10 cellular contexts compared by ENCODE assay signal in genomic region chr3:29335921-29336320, GRCh38. TPM values are rescaled to one million over a fixed set of nuclear protein-coding genes. Genes with fewer than 3 reads are reported as not detected.
DNase-seq lines count a peak whose midpoint lies in the region; ATAC-seq and TF ChIP-seq lines count a peak whose summit lies in the region.
"Had no signal": no experiment of that assay in that cellular context is flagged by ENCODE, and none has a peak within 500 bp of the region (broad histone marks: within the 10 kb centered on the region; RNA-seq: fewer than 3 reads in every experiment).

No MANE protein-coding gene starts in this region.

- CTCF ChIA-PET in WTC11 (lab: Charles Lee) = no interaction called here

- H3K27ac Mint-ChIP-seq in WTC11 = peak overlapping the region; percentile 38; the same call in 1 of the 2 replicates
- H3K27ac Mint-ChIP-seq in T-helper 2 cell treated with Interferon-gamma antibody and Interleukin-4, amounts not matched to agents 5 μg/mL and 100 μg/mL, for 36 hours = no peak overlapping the region

- no peak for ATAC-seq in WTC11
- ATAC-seq in GM19397 (IDR thresholded peaks at IDR 0.05; ENCODE audit: unreplicated experiment) = no peak
- no peak for ATAC-seq in HG03159 (IDR thresholded peaks at IDR 0.05; ENCODE audit: unreplicated experiment)

- no peaks in the 10 kb centered on the region for H3K9me3 Mint-ChIP-seq in WTC11
- no peaks in the 10 kb centered on the region for H3K9me3 Mint-ChIP-seq in T-helper 2 cell treated with Interferon-gamma antibody and Interleukin-4, amounts not matched to agents 5 μg/mL and 100 μg/mL, for 36 hours

- peak overlapping the region; percentile 46 for H3K4me3 ChIP-seq in AG10803 (ENCODE audit: low read length)
- H3K4me3 ChIP-seq in fibroblast of the aortic adventitia (ENCODE audit: low read depth, low read length) = peak overlapping the region; percentile 51
- peak overlapping the region; percentile 16 for H3K4me3 ChIP-seq in retinal pigment epithelial cell (ENCODE audit: low read length)
- H3K4me3 ChIP-seq: lung had no signal

- POLR2A ChIA-PET in WTC11 (lab: Charles Lee) = no interaction called here

- no peak overlapping the region for H3K4me3 Mint-ChIP-seq in WTC11
- H3K4me3 Mint-ChIP-seq in T-helper 2 cell treated with Interferon-gamma antibody and Interleukin-4, amounts not matched to agents 5 μg/mL and 100 μg/mL, for 36 hours = no peak overlapping the region

- DNase-seq in AG10803 (ENCODE audit: low read depth) (peak; percentile 64), WTC11 (ENCODE audit: low spot score) (no peak), fibroblast of the aortic adventitia (ENCODE audit: low read depth) (peak; percentile 68), retinal pigment epithelial cell (ENCODE audit: low read depth) (no peak)
- no peak for DNase-seq in T-helper 2 cell treated with Interferon-gamma antibody and Interleukin-4, amounts not matched to agents 5 μg/mL and 100 μg/mL, for 36 hours (ENCODE audit: low spot score)
- no peak for DNase-seq in stimulated activated CD4-positive, alpha-beta T cell treated with anti-CD3 and anti-CD28 coated beads, Interleukin-4, amount 100 ng/mL, for 1 hour
- DNase-seq: effector memory CD4-positive, alpha-beta T cell had no signal

- no peaks in the 10 kb centered on the region for H3K27me3 Mint-ChIP-seq in WTC11 (ENCODE audit: low read depth)
- H3K27me3 Mint-ChIP-seq in T-helper 2 cell treated with Interferon-gamma antibody and Interleukin-4, amounts not matched to agents 5 μg/mL and 100 μg/mL, for 36 hours (ENCODE audit: low read depth) = no peaks in the 10 kb centered on the region

- TF ChIP-seq CTCF in AG10803 (conservative IDR thresholded peaks at IDR 0.05; ENCODE audit: low read length) (no peak), WTC11 (IDR thresholded peaks at IDR 0.05) (no peak), fibroblast of the aortic adventitia (IDR thresholded peaks at IDR 0.05; ENCODE audit: insufficient read depth, low read length) (no peak), retinal pigment epithelial cell (conservative IDR thresholded peaks at IDR 0.05; ENCODE audit: low read depth, low read length) (no peak)

- H3K36me3 Mint-ChIP-seq in WTC11 = no peaks in the 10 kb centered on the region
- H3K36me3 Mint-ChIP-seq in T-helper 2 cell treated with Interferon-gamma antibody and Interleukin-4, amounts not matched to agents 5 μg/mL and 100 μg/mL, for 36 hours (ENCODE audit: low read depth) = no peaks in the 10 kb centered on the region

- peaks cover 42% of the 10 kb centered on the region for H3K4me1 Mint-ChIP-seq in WTC11
- no peaks in the 10 kb centered on the region for H3K4me1 Mint-ChIP-seq in T-helper 2 cell treated with Interferon-gamma antibody and Interleukin-4, amounts not matched to agents 5 μg/mL and 100 μg/mL, for 36 hours (ENCODE audit: low read depth)

TF ChIP-seq in WTC11, 78 proteins besides CTCF, POLR2A, EP300 and RAD21:
- TF ChIP-seq GABPB1 (CRISPR knock-in tag; IDR thresholded peaks at IDR 0.05) (no peak), ZNF263 (CRISPR knock-in tag; IDR thresholded peaks at IDR 0.05; ENCODE audit: low read depth) (no peak), ZNF671 (CRISPR knock-in tag; IDR thresholded peaks at IDR 0.05) (no peak), SOX15 (CRISPR knock-in tag; IDR thresholded peaks at IDR 0.05) (no peak), RORB (CRISPR knock-in tag; IDR thresholded peaks at IDR 0.05) (no peak)
- TF ChIP-seq, protein P1, sequence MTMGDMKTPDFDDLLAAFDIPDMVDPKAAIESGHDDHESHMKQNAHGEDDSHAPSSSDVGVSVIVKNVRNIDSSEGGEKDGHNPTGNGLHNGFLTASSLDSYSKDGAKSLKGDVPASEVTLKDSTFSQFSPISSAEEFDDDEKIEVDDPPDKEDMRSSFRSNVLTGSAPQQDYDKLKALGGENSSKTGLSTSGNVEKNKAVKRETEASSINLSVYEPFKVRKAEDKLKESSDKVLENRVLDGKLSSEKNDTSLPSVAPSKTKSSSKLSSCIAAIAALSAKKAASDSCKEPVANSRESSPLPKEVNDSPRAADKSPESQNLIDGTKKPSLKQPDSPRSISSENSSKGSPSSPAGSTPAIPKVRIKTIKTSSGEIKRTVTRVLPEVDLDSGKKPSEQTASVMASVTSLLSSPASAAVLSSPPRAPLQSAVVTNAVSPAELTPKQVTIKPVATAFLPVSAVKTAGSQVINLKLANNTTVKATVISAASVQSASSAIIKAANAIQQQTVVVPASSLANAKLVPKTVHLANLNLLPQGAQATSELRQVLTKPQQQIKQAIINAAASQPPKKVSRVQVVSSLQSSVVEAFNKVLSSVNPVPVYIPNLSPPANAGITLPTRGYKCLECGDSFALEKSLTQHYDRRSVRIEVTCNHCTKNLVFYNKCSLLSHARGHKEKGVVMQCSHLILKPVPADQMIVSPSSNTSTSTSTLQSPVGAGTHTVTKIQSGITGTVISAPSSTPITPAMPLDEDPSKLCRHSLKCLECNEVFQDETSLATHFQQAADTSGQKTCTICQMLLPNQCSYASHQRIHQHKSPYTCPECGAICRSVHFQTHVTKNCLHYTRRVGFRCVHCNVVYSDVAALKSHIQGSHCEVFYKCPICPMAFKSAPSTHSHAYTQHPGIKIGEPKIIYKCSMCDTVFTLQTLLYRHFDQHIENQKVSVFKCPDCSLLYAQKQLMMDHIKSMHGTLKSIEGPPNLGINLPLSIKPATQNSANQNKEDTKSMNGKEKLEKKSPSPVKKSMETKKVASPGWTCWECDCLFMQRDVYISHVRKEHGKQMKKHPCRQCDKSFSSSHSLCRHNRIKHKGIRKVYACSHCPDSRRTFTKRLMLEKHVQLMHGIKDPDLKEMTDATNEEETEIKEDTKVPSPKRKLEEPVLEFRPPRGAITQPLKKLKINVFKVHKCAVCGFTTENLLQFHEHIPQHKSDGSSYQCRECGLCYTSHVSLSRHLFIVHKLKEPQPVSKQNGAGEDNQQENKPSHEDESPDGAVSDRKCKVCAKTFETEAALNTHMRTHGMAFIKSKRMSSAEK (CRISPR knock-in tag; IDR thresholded peaks at IDR 0.05; ENCODE audit: borderline replicate concordance) = no peak
- TF ChIP-seq, protein P2, sequence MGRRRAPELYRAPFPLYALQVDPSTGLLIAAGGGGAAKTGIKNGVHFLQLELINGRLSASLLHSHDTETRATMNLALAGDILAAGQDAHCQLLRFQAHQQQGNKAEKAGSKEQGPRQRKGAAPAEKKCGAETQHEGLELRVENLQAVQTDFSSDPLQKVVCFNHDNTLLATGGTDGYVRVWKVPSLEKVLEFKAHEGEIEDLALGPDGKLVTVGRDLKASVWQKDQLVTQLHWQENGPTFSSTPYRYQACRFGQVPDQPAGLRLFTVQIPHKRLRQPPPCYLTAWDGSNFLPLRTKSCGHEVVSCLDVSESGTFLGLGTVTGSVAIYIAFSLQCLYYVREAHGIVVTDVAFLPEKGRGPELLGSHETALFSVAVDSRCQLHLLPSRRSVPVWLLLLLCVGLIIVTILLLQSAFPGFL (CRISPR knock-in tag; IDR thresholded peaks at IDR 0.05; ENCODE audit: borderline replicate concordance) = no peak

RNA-seq across cellular contexts. Expression of gene RBMS3, which starts 55.0 kb away (rescaled TPM):
- total RNA-seq in WTC11 (2021) (5.0 to 8.7 TPM (median 6.7 TPM) in 3 replicates), fibroblast of the aortic adventitia (ENCODE audit: low replicate concordance) (68.4 and 84.1 TPM in 2 replicates)

Comparison
In these comparisons a context has a peak if more than half of its experiments do, and no peak if none do; other contexts are left out.
1. DNase-seq: peak in AG10803 (single experiment) and fibroblast of the aortic adventitia (single experiment); none in WTC11 (single experiment), retinal pigment epithelial cell (single experiment), T-helper 2 cell treated with Interferon-gamma antibody and Interleukin-4, amounts not matched to agents 5 μg/mL and 100 μg/mL, for 36 hours (single experiment) and stimulated activated CD4-positive, alpha-beta T cell treated with anti-CD3 and anti-CD28 coated beads, Interleukin-4, amount 100 ng/mL, for 1 hour (single experiment).
2. Peak in every context shown above with its lines, with median percentiles within 50 percentile points of each other: H3K4me3 ChIP-seq.